Comparison of ENCODE assay signal across 14 cellular contexts in genomic region chr16:87937231-87937542, GRCh38. TPM values are rescaled to one million over a fixed set of nuclear protein-coding genes. Genes with fewer than 3 reads are reported as not detected.
"Had no signal": no experiment of that assay in that cellular context is flagged by ENCODE, and none has a peak within 500 bp of the region (broad histone marks: within the 10 kb centered on the region; RNA-seq: fewer than 3 reads in every experiment).

No MANE protein-coding gene starts in this region.

RNA-seq across cellular contexts. Expression of gene CA5A, which starts 0.9 kb away (rescaled TPM):
- total RNA-seq: activated B cell treated with CpG ODN at 0.5 μM for 24 hours; activated CD4-positive, alpha-beta memory T cell treated with anti-CD3 and anti-CD28 coated beads for 36 hours; activated CD4-positive, alpha-beta memory T cell treated with anti-CD3 and anti-CD28 coated beads, Interleukin-2, amount 10 ng/mL, durations not matched to agents 7 days and 5 days; activated CD4-positive, alpha-beta T cell treated with anti-CD3 and anti-CD28 coated beads for 36 hours; activated CD4-positive, alpha-beta T cell treated with anti-CD3 and anti-CD28 coated beads, Interleukin-2, amount 10 ng/mL, durations not matched to agents 24 days and 14 days; activated CD4-positive, alpha-beta T cell treated with anti-CD3 and anti-CD28 coated beads, Interleukin-2, amount 10 ng/mL, durations not matched to agents 7 days and 5 days; activated CD8-positive, alpha-beta memory T cell treated with anti-CD3 and anti-CD28 coated beads for 36 hours; activated CD8-positive, alpha-beta memory T cell treated with anti-CD3 and anti-CD28 coated beads, Interleukin-2, amount 10 ng/mL, durations not matched to agents 7 days and 5 days; activated CD8-positive, alpha-beta T cell treated with anti-CD3 and anti-CD28 coated beads for 36 hours; activated CD8-positive, alpha-beta T cell treated with anti-CD3 and anti-CD28 coated beads, Interleukin-2, amount 10 ng/mL, durations not matched to agents 7 days and 5 days; T-helper 1 cell treated with Interleukin-12 subunit alpha and Interleukin-12 subunit beta and Interleukin-4 antibody, amounts not matched to agents 30 ng/mL and 1 ng/mL, for 36 hours; T-helper 17 cell; T-helper 2 cell treated with Interferon-gamma antibody and Interleukin-4, amounts not matched to agents 100 ng/mL and 5 ng/mL, for 36 hours; WTC11 had no signal
